9 cellular contexts compared by ENCODE assay signal in genomic region chr7:74627699-74628411, GRCh38. TPM values are rescaled to one million over a fixed set of nuclear protein-coding genes. Genes with fewer than 3 reads are reported as not detected.
DNase-seq lines count a peak whose midpoint lies in the region; ATAC-seq, FAIRE-seq and TF ChIP-seq lines count a peak whose summit lies in the region.
"Had no signal": no experiment of that assay in that cellular context is flagged by ENCODE, and none has a peak within 500 bp of the region (broad histone marks: within the 10 kb centered on the region; RNA-seq: fewer than 3 reads in every experiment).

No MANE protein-coding gene starts in this region.

- in situ Hi-C loops in transverse colon (cut with MboI; ENCODE audit: low pct_ligation_motif_present in 1 of 4, low pct_unique_long_range_greater_than_20kb in 1 of 4, low sequenced_read_pairs in 3 of 4): no loop called here

- no peak overlapping the region for H3K27ac Mint-ChIP-seq in T-helper 17 cell

- H3K4me1 ChIP-seq in SK-N-SH (ENCODE audit: control insufficient read depth in 1 of 2, insufficient read depth in 2 of 2, low read depth in 1 of 2, low read length in 1 of 2) (peaks cover 0 to 2% of the 10 kb centered on the region in 2 experiments; a peak in 1 of 4 replicates), keratinocyte (ENCODE audit: control insufficient read depth, extremely low read depth, insufficient read depth, low read length) (no peaks in the 10 kb centered on the region), transverse colon (peaks cover 0 to 11% (median 9%) of the 10 kb centered on the region in 4 donors)

- H3K9ac ChIP-seq in SK-N-SH: no peak overlapping the region
- H3K9ac ChIP-seq in keratinocyte (ENCODE audit: control insufficient read depth, extremely low read depth, insufficient read depth, low read length): no peak overlapping the region

- H3K9me1 ChIP-seq in keratinocyte (ENCODE audit: control insufficient read depth, extremely low read depth, insufficient read depth, low read length): no peaks in the 10 kb centered on the region

- H3K27me3 ChIP-seq in SK-N-SH (ENCODE audit: insufficient read depth) (no peaks in the 10 kb centered on the region), keratinocyte (ENCODE audit: control insufficient read depth, extremely low read depth, insufficient read depth, low read length) (no peaks in the 10 kb centered on the region), transverse colon (no peaks in the 10 kb centered on the region)

- H3F3A ChIP-seq in SK-N-SH (replicated peaks; ENCODE audit: insufficient read depth): peaks cover 6% of the 10 kb centered on the region

- H3K36me3 ChIP-seq in SK-N-SH (replicated peaks in 1 of 2; ENCODE audit: control insufficient read depth in 1 of 2, insufficient read depth in 2 of 2, low read length in 1 of 2) (no peaks in the 10 kb centered on the region), keratinocyte (ENCODE audit: control insufficient read depth in 2 of 2, extremely low read depth in 1 of 2, insufficient read depth in 2 of 2, low read length in 2 of 2) (no peaks in the 10 kb centered on the region), transverse colon (no peaks in the 10 kb centered on the region)

- H4K20me1 ChIP-seq in SK-N-SH (ENCODE audit: insufficient read depth) (no peaks in the 10 kb centered on the region), keratinocyte (ENCODE audit: control insufficient read depth, extremely low read depth, insufficient read depth, low read length) (no peaks in the 10 kb centered on the region)

- DNase-seq in NCI-H1417 (lab: John Stamatoyannopoulos, UW): peak; percentile 52 to 98 (median 73)
- DNase-seq in NCI-H1417 treated with DMSO at 0.1 percent for 48 hours (lab: John Stamatoyannopoulos, UW): no peak
- peak; percentile 45 for DNase-seq in SK-N-SH
- DNase-seq in keratinocyte (ENCODE audit: low read depth, low spot score): no peak
- peak; percentile 66 for DNase-seq in transverse colon
- DNase-seq in T-helper 17 cell: no peak
- DNase-seq in activated effector memory CD4-positive, alpha-beta T cell treated with Interleukin-2 at 50 U/mL for 16 hours: no peak
- DNase-seq in effector CD4-positive, alpha-beta T cell: no peak

- POLR2A ChIA-PET in SK-N-SH (lab: Yijun Ruan, JAX): no interaction called here

- CTCF ChIA-PET in SK-N-SH (lab: Yijun Ruan, JAX): interaction anchor here (0.6 to 1.2 kb wide), 3 partner anchors 9 to 1008 kb away, joined by 3 to 5 read pairs (median 4); no protein-coding TSS in a partner anchor

- no peak overlapping the region for H2AFZ ChIP-seq in SK-N-SH (ENCODE audit: low read depth)
- H2AFZ ChIP-seq in keratinocyte (ENCODE audit: control insufficient read depth, low read length): peak overlapping the region; percentile 26

- TF ChIP-seq CTCF in SK-N-SH (IDR thresholded peaks at IDR 0.05) (no peak), keratinocyte (optimal IDR thresholded peaks at IDR 0.05 in 1 of 3, IDR thresholded peaks at IDR 0.05 in 1 of 3, conservative IDR thresholded peaks at IDR 0.05 in 1 of 3; ENCODE audit: extremely low read depth in 1 of 3, insufficient read depth in 2 of 3, low read length in 3 of 3) (no peak), transverse colon (IDR thresholded peaks at IDR 0.05) (no peak)

- H3K4me3 Mint-ChIP-seq in T-helper 17 cell: no peak overlapping the region

- no peak for TF ChIP-seq RAD21 in SK-N-SH (IDR thresholded peaks at IDR 0.05; ENCODE audit: low read length)

- peaks cover 6% of the 10 kb centered on the region for H3K4me1 Mint-ChIP-seq in T-helper 17 cell

- no peak overlapping the region for H3K4me3 ChIP-seq in SK-N-SH (ENCODE audit: low read depth in 2 of 2, low read length in 1 of 2)
- H3K4me3 ChIP-seq in keratinocyte (ENCODE audit: control insufficient read depth in 2 of 3, extremely low read depth in 1 of 3, insufficient read depth in 2 of 3, low read depth in 1 of 3, low read length in 3 of 3): no peak overlapping the region
- no peak overlapping the region for H3K4me3 ChIP-seq in transverse colon

- TF ChIP-seq POLR2A in transverse colon (IDR thresholded peaks at IDR 0.05): no peak

- H3K4me2 ChIP-seq in SK-N-SH (no peak overlapping the region), keratinocyte (ENCODE audit: control insufficient read depth, extremely low read depth, insufficient read depth, low read depth, low read length) (no peak overlapping the region)

- WGBS in SK-N-SH (ENCODE audit: low lambda C conversion rate): 77% methylated on average over 11 of the region's 11 CpGs
- WGBS in transverse colon (ENCODE audit: low coverage in 1 of 2), 2 donors: 19 to 23% methylated on average over 7 to 11 of the region's 11 CpGs

- H3K36me3 Mint-ChIP-seq in T-helper 17 cell (ENCODE audit: low read depth): no peaks in the 10 kb centered on the region

- ATAC-seq in T-helper 17 cell: no peak

- H3K79me2 ChIP-seq in SK-N-SH (ENCODE audit: insufficient read depth): no peaks in the 10 kb centered on the region
- H3K79me2 ChIP-seq in keratinocyte (ENCODE audit: control insufficient read depth, insufficient read depth, low read length): no peaks in the 10 kb centered on the region

- TF ChIP-seq EP300 in SK-N-SH (IDR thresholded peaks at IDR 0.05; ENCODE audit: borderline replicate concordance in 1 of 2, low read depth in 1 of 2, low read length in 1 of 2) (no peak), transverse colon (IDR thresholded peaks at IDR 0.05; ENCODE audit: low read depth) (no peak)

- H3K27me3 Mint-ChIP-seq in T-helper 17 cell: no peaks in the 10 kb centered on the region

- H3K9me2 ChIP-seq in SK-N-SH: no peaks in the 10 kb centered on the region

- dilution Hi-C loops in keratinocyte (cut with MboI; ENCODE audit: extremely low pct_ligation_motif_present, low sequenced_read_pairs): no loop called here

- H3K27ac ChIP-seq in SK-N-SH (ENCODE audit: low read depth in 2 of 2, low read length in 1 of 2) (no peak overlapping the region), keratinocyte (ENCODE audit: control insufficient read depth, insufficient read depth, low read length) (no peak overlapping the region), transverse colon (peak overlapping the region; percentile 15 to 43 (median 36))

- H3K9me3 ChIP-seq in SK-N-SH (no peaks in the 10 kb centered on the region), keratinocyte (ENCODE audit: control insufficient read depth, low read depth, low read length) (no peaks in the 10 kb centered on the region), transverse colon (no peaks in the 10 kb centered on the region), T-helper 17 cell (ENCODE audit: control insufficient read depth, low read length, poor library complexity, severe bottlenecking) (no peaks in the 10 kb centered on the region)

- FAIRE-seq in keratinocyte (lab: Jason Lieb, UNC): no peak
- FAIRE-seq: A204.1 had no signal

- intact Hi-C loops in transverse colon (cut with DNase I; ENCODE audit: low total_unique reads): no loop called here

TF ChIP-seq in SK-N-SH, 30 proteins besides CTCF, POLR2A, EP300 and RAD21:
- TF ChIP-seq TCF12 (IDR thresholded peaks at IDR 0.05) (no peak), USF1 (IDR thresholded peaks at IDR 0.05; ENCODE audit: borderline replicate concordance, low read depth) (peak; percentile 74)
TF ChIP-seq in SK-N-SH: peak in this region for 1.

RNA-seq across cellular contexts. Expression of gene GTF2I, which starts 29.7 kb away (rescaled TPM):
- 90.2 and 90.5 TPM in 2 replicates for polyA plus RNA-seq in SK-N-SH (2012; rRNA removed)
- polyA plus RNA-seq in SK-N-SH (2012; cell fraction: cytosol; rRNA removed): 84.5 and 85.2 TPM in 2 replicates
- 569 and 584 TPM in 2 replicates for polyA plus RNA-seq in SK-N-SH (2012; cell fraction: nucleus; rRNA removed)
- polyA plus RNA-seq in keratinocyte: 31.6 to 73.4 TPM (median 56.1 TPM) in 3 replicates
- 211 TPM for polyA plus RNA-seq in keratinocyte (2011; ENCODE audit: low read depth)
- polyA plus RNA-seq in keratinocyte (2011; cell fraction: cytosol; rRNA removed): 33.9 and 43.1 TPM in 2 replicates
- polyA plus RNA-seq in keratinocyte (2011; cell fraction: nucleus; rRNA removed): 163 and 165 TPM in 2 replicates
- polyA plus RNA-seq in keratinocyte (2012; ENCODE audit: low replicate concordance): 45.6 and 85.9 TPM in 2 replicates
- polyA minus RNA-seq in keratinocyte: 21.5 to 63.4 TPM (median 44.7 TPM) in 3 replicates
- polyA minus RNA-seq in keratinocyte (2011; cell fraction: cytosol; rRNA and poly(A)+ RNA removed): 24.0 TPM
- 74.7 and 107 TPM in 2 replicates for polyA minus RNA-seq in keratinocyte (2011; cell fraction: nucleus; rRNA and poly(A)+ RNA removed)
- total RNA-seq in transverse colon: 100 to 1,000 TPM in 3 of 4 donors, 10 to 100 TPM in 1; 90.5 to 216 (median 139) TPM
- 100 to 1,000 TPM; 127 to 141 TPM for total RNA-seq in T-helper 17 cell

Comparison
In these comparisons a context has a peak if more than half of its experiments do, and no peak if none do; other contexts are left out.
1. DNase-seq: peak in NCI-H1417 (3 of 3), SK-N-SH (single experiment) and transverse colon (single experiment); none in NCI-H1417 treated with DMSO at 0.1 percent for 48 hours (single experiment), keratinocyte (single experiment), T-helper 17 cell (0 of 3), activated effector memory CD4-positive, alpha-beta T cell treated with Interleukin-2 at 50 U/mL for 16 hours (single experiment) and effector CD4-positive, alpha-beta T cell (single experiment).
2. H3K27ac ChIP-seq: peak in transverse colon (4 of 4); none in SK-N-SH (0 of 2) and keratinocyte (single experiment).